9 cellular contexts compared by ENCODE assay signal in genomic region chr15:68730491-68731317, GRCh38.
DNase-seq lines count a peak whose midpoint lies in the region; ATAC-seq and TF ChIP-seq lines count a peak whose summit lies in the region.
"Had no signal": no experiment of that assay in that cellular context is flagged by ENCODE, and none has a peak within 500 bp of the region (broad histone marks: within the 10 kb centered on the region; RNA-seq: fewer than 3 reads in every experiment).

No MANE protein-coding gene starts in this region.

- H3K36me3 Mint-ChIP-seq in Calu3 (ENCODE audit: insufficient read depth, unreplicated experiment) (no peaks in the 10 kb centered on the region), HFFc6 (ENCODE audit: low read depth) (no peaks in the 10 kb centered on the region), T-cell (no peaks in the 10 kb centered on the region)
- no peaks in the 10 kb centered on the region for H3K36me3 Mint-ChIP-seq in naive thymus-derived CD8-positive, alpha-beta T cell

- H3K4me3 ChIP-seq in fibroblast of lung (replicated peaks in 1 of 4; ENCODE audit: control extremely low read depth in 1 of 4, insufficient read depth in 1 of 4, low read depth in 3 of 4, low read length in 4 of 4): no peak overlapping the region

- H3K9me3 Mint-ChIP-seq in Calu3 (ENCODE audit: low read depth, unreplicated experiment) (no peaks in the 10 kb centered on the region), HFFc6 (no peaks in the 10 kb centered on the region), T-cell (no peaks in the 10 kb centered on the region)
- no peaks in the 10 kb centered on the region for H3K9me3 Mint-ChIP-seq in naive thymus-derived CD8-positive, alpha-beta T cell
- H3K9me3 Mint-ChIP-seq: activated B cell treated with CpG ODN at 0.5 μM for 24 hours had no signal

- H3K4me1 ChIP-seq in fibroblast of lung (ENCODE audit: control insufficient read depth, extremely low read depth, insufficient read depth, low read length): peaks cover 3% of the 10 kb centered on the region

- peak; percentile 30 for DNase-seq in Calu3
- peak; percentile 30 for DNase-seq in HFFc6
- peak in 18 of 34 experiments; percentile 4 to 28 (median 12) for DNase-seq in T-cell
- DNase-seq in fibroblast of lung (ENCODE audit: low read depth in 2 of 2): peak; percentile 42 to 57
- DNase-seq in naive thymus-derived CD8-positive, alpha-beta T cell: peak in 6 of 10 donors; percentile 13 to 41 (median 28)
- no peak for DNase-seq in NK-92 treated with Interleukin-12 subunit alpha and Interleukin-12 subunit beta, amount 100 ng/mL, for 24 hours (lab: John Stamatoyannopoulos, UW)
- DNase-seq: activated B cell treated with CpG ODN at 0.5 μM for 24 hours had no signal

- H3K4me2 ChIP-seq in fibroblast of lung (ENCODE audit: extremely low read depth, insufficient read depth, low read length): no peak overlapping the region

- H4K20me1 ChIP-seq in fibroblast of lung (ENCODE audit: control insufficient read depth, extremely low read depth, insufficient read depth, low read length): no peaks in the 10 kb centered on the region

- no peak overlapping the region for H3K9ac ChIP-seq in fibroblast of lung (ENCODE audit: insufficient read depth, low read length)

- H3K27me3 Mint-ChIP-seq in Calu3 (ENCODE audit: unreplicated experiment) (peaks cover 51% of the 10 kb centered on the region), HFFc6 (ENCODE audit: insufficient read depth) (peaks cover 19% of the 10 kb centered on the region), T-cell (peaks cover 0 to 3% of the 10 kb centered on the region in 2 donors)
- peaks cover 0 to 2% (median 0%) of the 10 kb centered on the region in 5 donors for H3K27me3 Mint-ChIP-seq in naive thymus-derived CD8-positive, alpha-beta T cell

- ATAC-seq in T-cell (replicated peaks in 1 of 4) (no peak), HG03460 (IDR thresholded peaks at IDR 0.05; ENCODE audit: unreplicated experiment) (no peak), GM19467 (IDR thresholded peaks at IDR 0.05; ENCODE audit: unreplicated experiment) (no peak)
- ATAC-seq in naive thymus-derived CD8-positive, alpha-beta T cell: no peak

- no peak overlapping the region for H3K27ac Mint-ChIP-seq in Calu3 (ENCODE audit: unreplicated experiment)
- no peak overlapping the region for H3K27ac Mint-ChIP-seq in HFFc6
- H3K27ac Mint-ChIP-seq in T-cell: no peak overlapping the region
- no peak overlapping the region for H3K27ac Mint-ChIP-seq in naive thymus-derived CD8-positive, alpha-beta T cell
- H3K27ac Mint-ChIP-seq: activated B cell treated with CpG ODN at 0.5 μM for 24 hours had no signal

- intact Hi-C loops in Calu3 (cut with micrococcal nuclease; ENCODE audit: unreplicated experiment): loop anchor here (1.0 kb wide), 2 partner anchors 145 to 195 kb away; no protein-coding TSS in a partner anchor

- H3K79me2 ChIP-seq in fibroblast of lung (ENCODE audit: control insufficient read depth, insufficient read depth, low read length): no peaks in the 10 kb centered on the region

- CTCF ChIA-PET in Calu3 (lab: Charles Lee) (interaction anchor here (3.5 kb wide), 1 partner anchor 145 kb away, joined by 21 read pairs; no protein-coding TSS in a partner anchor), T-cell (lab: Charles Lee) (interaction anchor here (0.6 to 2.1 kb wide), 4 partner anchors 54 to 145 kb away, joined by 5 to 13 read pairs (median 6); no protein-coding TSS in a partner anchor)

- no peak overlapping the region for H2AFZ ChIP-seq in fibroblast of lung (ENCODE audit: low read length)

- no peaks in the 10 kb centered on the region for H3K27me3 ChIP-seq in fibroblast of lung (ENCODE audit: control insufficient read depth, insufficient read depth, low read length)

- H3K9me3 ChIP-seq in fibroblast of lung (ENCODE audit: control insufficient read depth, insufficient read depth, low read depth, low read length): no peaks in the 10 kb centered on the region

- POLR2A ChIA-PET in T-cell (lab: Charles Lee): no interaction called here
- POLR2A ChIA-PET in naive thymus-derived CD8-positive, alpha-beta T cell (lab: Charles Lee): no interaction called here

- H3K4me3 Mint-ChIP-seq in Calu3 (ENCODE audit: low read depth, unreplicated experiment) (no peak overlapping the region), HFFc6 (no peak overlapping the region), T-cell (no peak overlapping the region)
- no peak overlapping the region for H3K4me3 Mint-ChIP-seq in naive thymus-derived CD8-positive, alpha-beta T cell
- H3K4me3 Mint-ChIP-seq: activated B cell treated with CpG ODN at 0.5 μM for 24 hours had no signal

- peaks cover 3% of the 10 kb centered on the region for H3K36me3 ChIP-seq in fibroblast of lung (ENCODE audit: control insufficient read depth, insufficient read depth, low read length)

- H3K4me1 Mint-ChIP-seq in Calu3 (ENCODE audit: low read depth, unreplicated experiment) (no peaks in the 10 kb centered on the region), HFFc6 (ENCODE audit: low read depth) (peaks cover 5% of the 10 kb centered on the region), T-cell (peaks cover 0 to 7% (median 5%) of the 10 kb centered on the region in 3 donors)
- H3K4me1 Mint-ChIP-seq in naive thymus-derived CD8-positive, alpha-beta T cell: peaks cover 4 to 21% (median 6%) of the 10 kb centered on the region in 4 donors

- H3K27ac ChIP-seq in fibroblast of lung (ENCODE audit: insufficient read depth, low read length): no peak overlapping the region

- TF ChIP-seq CTCF in Calu3 (IDR thresholded peaks at IDR 0.05; ENCODE audit: unreplicated experiment) (peak; percentile 39), HFFc6 (IDR thresholded peaks at IDR 0.05) (peak; percentile 79), fibroblast of lung (conservative IDR thresholded peaks at IDR 0.05 in 1 of 2, IDR thresholded peaks at IDR 0.05 in 1 of 2; ENCODE audit: low read depth in 1 of 2, low read length in 2 of 2) (peak; percentile 46 to 52)

- no TSS peak for BruUV-seq in Calu3 (replicated peaks; lab: Mats Ljungman, UMichigan)
